In the genomic region with DNA sequence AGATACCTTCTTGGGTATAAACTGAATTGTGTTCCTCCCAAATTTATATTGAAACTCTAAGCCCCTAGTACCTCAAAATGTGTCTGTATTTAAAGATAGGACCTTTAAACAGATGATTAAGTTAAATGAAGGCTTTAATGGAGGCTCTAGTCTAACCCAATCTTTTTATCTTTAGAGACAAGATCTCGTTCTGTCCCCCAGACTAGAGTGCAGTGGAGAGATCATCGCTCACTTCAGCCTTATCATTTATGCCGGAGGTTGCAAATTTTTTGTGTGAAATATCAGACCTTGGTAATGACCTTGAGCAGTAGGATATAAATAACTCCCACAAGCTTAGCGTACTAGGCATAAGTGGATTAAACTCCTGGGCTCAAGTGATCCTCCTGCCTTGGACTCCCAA, we compare ENCODE assay signal across 13 cellular contexts.
DNase-seq lines count a peak whose midpoint lies in the region; ATAC-seq and TF ChIP-seq lines count a peak whose summit lies in the region.
"Had no signal": no experiment of that assay in that cellular context is flagged by ENCODE, and none has a peak within 500 bp of the region (broad histone marks: within the 10 kb centered on the region; RNA-seq: fewer than 3 reads in every experiment).

No MANE protein-coding gene starts in this region.

- H2AFZ ChIP-seq in smooth muscle cell (ENCODE audit: low read depth) (no peak overlapping the region), OCI-LY7 (ENCODE audit: low read length) (no peak overlapping the region)

- CTCF ChIA-PET in AG04450 (lab: Charles Lee) (interaction anchor here (1.1 to 1.3 kb wide), 2 partner anchors 84 to 165 kb away, joined by 3 to 5 read pairs; partner anchors contain the start of gene BDKRB2), OCI-LY7 (lab: Charles Lee; ENCODE audit: unreplicated experiment) (no interaction called here)

- no peak for TF ChIP-seq CTCF in AG04450 (IDR thresholded peaks at IDR 0.05; ENCODE audit: low read depth, low read length)
- no peak for TF ChIP-seq CTCF in HFFc6 (IDR thresholded peaks at IDR 0.05)
- no peak for TF ChIP-seq CTCF in smooth muscle cell (IDR thresholded peaks at IDR 0.05; ENCODE audit: borderline replicate concordance, insufficient read depth, poor library complexity, severe bottlenecking)
- TF ChIP-seq CTCF in ascending aorta (IDR thresholded peaks at IDR 0.05): no peak
- no peak for TF ChIP-seq CTCF in OCI-LY7 (conservative IDR thresholded peaks at IDR 0.05; ENCODE audit: low read length)

- H3K27ac ChIP-seq in AG04450 (ENCODE audit: low read depth, low read length): peak overlapping the region; percentile 95
- peak overlapping the region; percentile 99 for H3K27ac ChIP-seq in smooth muscle cell (ENCODE audit: low read depth)
- no peak overlapping the region for H3K27ac ChIP-seq in ascending aorta
- H3K27ac ChIP-seq in OCI-LY7 (ENCODE audit: low read depth, low read length, poor library complexity, severe bottlenecking): no peak overlapping the region
- H3K27ac ChIP-seq: BLaER1 had no signal

- H3K9ac ChIP-seq in smooth muscle cell (ENCODE audit: low read depth): no peak overlapping the region
- H3K9ac ChIP-seq: BLaER1 had no signal

- H3K4me1 ChIP-seq in smooth muscle cell (ENCODE audit: low read depth) (peaks cover 9% of the 10 kb centered on the region), ascending aorta (no peaks in the 10 kb centered on the region), OCI-LY7 (ENCODE audit: insufficient read depth, low read length, poor library complexity, severe bottlenecking) (no peaks in the 10 kb centered on the region)
- H3K4me1 ChIP-seq: Caco-2 had no signal

- intact Hi-C loops in ascending aorta (cut with DNase I): no loop called here
- intact Hi-C loops in OCI-LY7 (cut with micrococcal nuclease; ENCODE audit: unreplicated experiment): no loop called here

- WGBS in smooth muscle cell (ENCODE audit: low lambda C conversion rate): 32% methylated on average over 4 of the region's 4 CpGs

- no TSS peak for BruUV-seq in OCI-LY7 (replicated peaks; lab: Mats Ljungman, UMichigan)

- no peaks in the 10 kb centered on the region; the same call in none of the 2 replicates for H3K27me3 Mint-ChIP-seq in HFFc6 (ENCODE audit: insufficient read depth)

- H3K4me1 Mint-ChIP-seq in HFFc6 (ENCODE audit: low read depth): peaks cover 72% of the 10 kb centered on the region

- no peak overlapping the region for H3K4me3 Mint-ChIP-seq in HFFc6
- H3K4me3 Mint-ChIP-seq: CD8-positive, alpha-beta memory T cell had no signal

- no peaks in the 10 kb centered on the region for H3K36me3 ChIP-seq in smooth muscle cell (ENCODE audit: low read depth)
- no peaks in the 10 kb centered on the region for H3K36me3 ChIP-seq in ascending aorta
- no peaks in the 10 kb centered on the region for H3K36me3 ChIP-seq in OCI-LY7 (ENCODE audit: insufficient read depth, low read length)
- H3K36me3 ChIP-seq: BLaER1 had no signal

- no peak for ATAC-seq in HG03135 (IDR thresholded peaks at IDR 0.05; ENCODE audit: unreplicated experiment)

- no peaks in the 10 kb centered on the region for H4K20me1 ChIP-seq in smooth muscle cell (ENCODE audit: low read depth)
- H4K20me1 ChIP-seq in OCI-LY7 (ENCODE audit: insufficient read depth, low read length): no peaks in the 10 kb centered on the region
- H4K20me1 ChIP-seq: BLaER1 had no signal

- H3K9me3 ChIP-seq in AG04450 (ENCODE audit: control insufficient read depth, insufficient read depth, low read length): no peaks in the 10 kb centered on the region
- H3K9me3 ChIP-seq in smooth muscle cell (replicated peaks; ENCODE audit: low read depth): no peaks in the 10 kb centered on the region
- no peaks in the 10 kb centered on the region for H3K9me3 ChIP-seq in ascending aorta
- H3K9me3 ChIP-seq in OCI-LY7 (ENCODE audit: low read length): no peaks in the 10 kb centered on the region
- H3K9me3 ChIP-seq: Caco-2 had no signal

- DNase-seq in AG04450 (ENCODE audit: low read depth, low spot score) (no peak), HFFc6 (no peak), amniotic epithelial cell (ENCODE audit: low read depth) (peak; percentile 48), smooth muscle cell (lab: John Stamatoyannopoulos, UW; ENCODE audit: unreplicated experiment) (no peak), ascending aorta (ENCODE audit: low spot score in 2 of 2) (no peak), OCI-LY7 (ENCODE audit: low spot score) (no peak)
- DNase-seq: AML-193; Caco-2; CD8-positive, alpha-beta memory T cell; DND-41; GDM1 had no signal

- H3K36me3 Mint-ChIP-seq in HFFc6 (ENCODE audit: low read depth): no peaks in the 10 kb centered on the region
- H3K36me3 Mint-ChIP-seq: CD8-positive, alpha-beta memory T cell had no signal

- no peaks in the 10 kb centered on the region for H3K9me3 Mint-ChIP-seq in HFFc6
- H3K9me3 Mint-ChIP-seq: CD8-positive, alpha-beta memory T cell had no signal

- POLR2A ChIA-PET in AG04450 (lab: Yijun Ruan, JAX): interaction anchor here (1.4 to 1.9 kb wide), 2 partner anchors 16 to 84 kb away, joined by 6 to 7 read pairs; partner anchors contain the start of gene BDKRB2
- POLR2A ChIA-PET in OCI-LY7 (lab: Charles Lee): no interaction called here

- H3K9me2 ChIP-seq in OCI-LY7 (ENCODE audit: insufficient read depth, low read length): no peaks in the 10 kb centered on the region

- H3K4me2 ChIP-seq in smooth muscle cell (peak overlapping the region; percentile 23), OCI-LY7 (ENCODE audit: low read length) (no peak overlapping the region)
- H3K4me2 ChIP-seq: BLaER1 had no signal

- H3K27ac Mint-ChIP-seq in HFFc6: peak overlapping the region; percentile 94
- H3K27ac Mint-ChIP-seq: CD8-positive, alpha-beta memory T cell had no signal

- H3K79me2 ChIP-seq in smooth muscle cell (ENCODE audit: low read depth): no peaks in the 10 kb centered on the region
- no peaks in the 10 kb centered on the region for H3K79me2 ChIP-seq in OCI-LY7 (ENCODE audit: insufficient read depth, low read depth, low read length)

- no peaks in the 10 kb centered on the region for H3K27me3 ChIP-seq in AG04450 (ENCODE audit: control insufficient read depth, insufficient read depth, low read length)
- no peaks in the 10 kb centered on the region for H3K27me3 ChIP-seq in smooth muscle cell (ENCODE audit: low read depth)
- H3K27me3 ChIP-seq in ascending aorta: no peaks in the 10 kb centered on the region
- H3K27me3 ChIP-seq: BLaER1 had no signal

- peaks cover 24% of the 10 kb centered on the region for H3F3A ChIP-seq in smooth muscle cell (ENCODE audit: low read depth)

- H3K4me3 ChIP-seq in AG04450 (ENCODE audit: low read depth, low read length) (no peak overlapping the region), smooth muscle cell (no peak overlapping the region), ascending aorta (no peak overlapping the region), OCI-LY7 (ENCODE audit: low read depth, low read length, poor library complexity, severe bottlenecking) (no peak overlapping the region)
- H3K4me3 ChIP-seq: BLaER1 had no signal

Comparison
In these comparisons a context has a peak if more than half of its experiments do, and no peak if none do; other contexts are left out.
1. H3K27ac ChIP-seq: peak in AG04450 (single experiment) and smooth muscle cell (single experiment); none in ascending aorta (0 of 2) and OCI-LY7 (single experiment).